1 cellular context compared by ENCODE assay signal in genomic region chr2:112482309-112483046, GRCh38.
TF ChIP-seq lines count a peak whose summit lies in the region.

No MANE protein-coding gene starts in this region.

TF ChIP-seq in H1, 55 proteins besides CTCF, POLR2A, EP300 and RAD21:
- no peak for TF ChIP-seq TCF12 (IDR thresholded peaks at IDR 0.05; ENCODE audit: low read depth, low read length)
- no peak; the same call in 1 of the 2 replicates for TF ChIP-seq PHF8 (conservative IDR thresholded peaks at IDR 0.05; ENCODE audit: low read depth, low read length)
- TF ChIP-seq ASH2L (IDR thresholded peaks at IDR 0.05; ENCODE audit: low read length): peak; percentile 82
- peak; percentile 30 for TF ChIP-seq CTBP2 (IDR thresholded peaks at IDR 0.05; ENCODE audit: borderline replicate concordance, insufficient read depth, insufficient read length, low read length)
- no peak for TF ChIP-seq E2F6 (IDR thresholded peaks at IDR 0.05)
- 0 out of 4 replicates have a peak, but pooled peaks of 1 of the 2 experiments have one; percentile 35 for TF ChIP-seq SIN3A (conservative IDR thresholded peaks at IDR 0.05 in 1 of 2, IDR thresholded peaks at IDR 0.05 in 1 of 2; ENCODE audit: low read depth in 1 of 2, low read length in 2 of 2)
- peak; percentile 40; the same call in 1 of the 2 replicates for TF ChIP-seq TAF1 (IDR thresholded peaks at IDR 0.05; ENCODE audit: low read depth, low read length)
- TF ChIP-seq KDM4A (IDR thresholded peaks at IDR 0.05; ENCODE audit: low read depth, low read length, severe bottlenecking): peak; percentile 69
- TF ChIP-seq ZNF274 (IDR thresholded peaks at IDR 0.05; ENCODE audit: borderline replicate concordance, extremely low read depth, low read length): no peak
- no peak for TF ChIP-seq POLR2AphosphoS5 (IDR thresholded peaks at IDR 0.05; ENCODE audit: low read depth, low read length)
- no peak for TF ChIP-seq SAP30 (IDR thresholded peaks at IDR 0.05; ENCODE audit: insufficient read depth, insufficient replicate concordance, low read length)
